In genomic region chr10:48507933-48508830, GRCh38 we compare ENCODE assay signal across 17 cellular contexts.
A peak's percentile ranks its signal among the peaks of the same experiment; 100 is the strongest.
DNase-seq lines count a peak whose midpoint lies in the region; ATAC-seq, FAIRE-seq and TF ChIP-seq lines count a peak whose summit lies in the region.
"Had no signal": no experiment of that assay in that cellular context is flagged by ENCODE, and none has a peak within 500 bp of the region (broad histone marks: within the 10 kb centered on the region; RNA-seq: fewer than 3 reads in every experiment).

No MANE protein-coding gene starts in this region.

- DNase-seq in AML-193 (lab: John Stamatoyannopoulos, UW): peak; percentile 15 to 23
- no peak for DNase-seq in HCT116 (ENCODE audit: low read depth, low spot score)
- DNase-seq in K562 (ENCODE audit: extremely low read depth in 1 of 4, low spot score in 3 of 4): peak in 1 of 4 experiments; percentile 66
- DNase-seq in left colon: peak in 1 of 2 donors; percentile 44
- DNase-seq in NAMALWA (ENCODE audit: low spot score): no peak
- no peak for DNase-seq in stimulated activated CD4-positive, alpha-beta T cell treated with anti-CD3 and anti-CD28 coated beads, Interleukin-1b, Interleukin-23, amount 100 ng/mL, for 48 hours
- DNase-seq: activated naive CD8-positive, alpha-beta T cell treated with anti-CD3 and anti-CD28 coated beads, Interleukin-2, amount 10 ng/mL, durations not matched to agents 7 days and 5 days; cerebellar nuclear complex; GOT3; NCI-H1048; NCI-H524; RPMI8226; uterus had no signal

- ATAC-seq in HCT116 (no peak), K562 (no peak), left colon (peak; percentile 69), HG03565 (IDR thresholded peaks at IDR 0.05; ENCODE audit: unreplicated experiment) (no peak), GM18502 (IDR thresholded peaks at IDR 0.05; ENCODE audit: poor library complexity, unreplicated experiment) (no peak)
- ATAC-seq: mucosa of descending colon had no signal

- TF ChIP-seq CTCF in HCT116 (IDR thresholded peaks at IDR 0.05 in 2 of 3, conservative IDR thresholded peaks at IDR 0.05 in 1 of 3; ENCODE audit: borderline replicate concordance in 1 of 3, insufficient read depth in 1 of 3, low read depth in 2 of 3, low read length in 2 of 3) (no peak), K562 (IDR thresholded peaks at IDR 0.05 in 2 of 3, conservative IDR thresholded peaks at IDR 0.05 in 1 of 3; ENCODE audit: insufficient read depth in 2 of 3, low read depth in 1 of 3, low read length in 3 of 3) (no peak)

- intact Hi-C loops in HCT116 (cut with micrococcal nuclease): loop anchor here (5.0 kb wide), 1 partner anchor 291 kb away; no protein-coding TSS in a partner anchor
- intact Hi-C loops in K562 (cut with micrococcal nuclease): loop anchor here (2.0 kb wide), 3 partner anchors 39 to 293 kb away; partner anchors contain the start of gene MAPK8
- intact Hi-C loops in left colon (cut with DNase I, micrococcal nuclease): no loop called here

- no peak for TF ChIP-seq RAD21 in HCT116 (IDR thresholded peaks at IDR 0.05; ENCODE audit: low read depth)
- no peak for TF ChIP-seq RAD21 in K562 (CRISPR knock-in tag; conservative IDR thresholded peaks at IDR 0.05 in 1 of 2, IDR thresholded peaks at IDR 0.05 in 1 of 2)

- H3K4me1 ChIP-seq in HCT116 (ENCODE audit: control insufficient read depth in 1 of 2, insufficient read depth in 2 of 2, low read length in 2 of 2) (peaks cover 5 to 15% of the 10 kb centered on the region in 2 experiments; a peak in 3 of 4 replicates), K562 (replicated peaks in 1 of 2; ENCODE audit: control insufficient read depth in 2 of 2, insufficient read depth in 2 of 2, low read length in 2 of 2) (peaks cover 49 to 51% of the 10 kb centered on the region in 2 experiments)
- H3K4me1 ChIP-seq: uterus had no signal

- H3K36me3 ChIP-seq in HCT116 (ENCODE audit: control insufficient read depth in 1 of 2, insufficient read depth in 2 of 2, low read length in 2 of 2) (no peaks in the 10 kb centered on the region), K562 (ENCODE audit: control insufficient read depth, insufficient read depth, low read length) (peaks cover 4% of the 10 kb centered on the region; the same call in 1 of the 3 replicates)
- H3K36me3 ChIP-seq: uterus had no signal

- no peaks in the 10 kb centered on the region for H3K9me2 ChIP-seq in HCT116 (ENCODE audit: insufficient read depth)

- H3K79me2 ChIP-seq in HCT116 (ENCODE audit: insufficient read depth, low read length) (no peaks in the 10 kb centered on the region), K562 (ENCODE audit: control insufficient read depth, insufficient read depth, low read length) (peaks cover 99% of the 10 kb centered on the region)

- TF ChIP-seq POLR2A in HCT116 (IDR thresholded peaks at IDR 0.05; ENCODE audit: borderline replicate concordance, extremely low read depth, insufficient read depth, insufficient read length): no peak
- no peak for TF ChIP-seq POLR2A in K562 (conservative IDR thresholded peaks at IDR 0.05)

- no peaks in the 10 kb centered on the region for H3K9me1 ChIP-seq in K562 (ENCODE audit: control insufficient read depth, insufficient read depth, low read length)

- H3K9ac ChIP-seq in HCT116 (ENCODE audit: low read length): no peak overlapping the region
- H3K9ac ChIP-seq in K562 (ENCODE audit: insufficient read depth in 1 of 2, low read depth in 2 of 2, low read length in 2 of 2): peak overlapping the region in 1 of 2 experiments; percentile 79; a peak in 2 of 4 replicates

- RAD21 ChIA-PET in HCT116 (lab: Charles Lee; ENCODE audit: low non-redundant PET in 1 of 2, low total read pairs in 2 of 2, uncharacterized antibody in 2 of 2, unreplicated experiment in 2 of 2): no interaction called here

- H3K27me3 ChIP-seq in HCT116 (ENCODE audit: insufficient read depth, low read length) (no peaks in the 10 kb centered on the region), K562 (ENCODE audit: control insufficient read depth in 2 of 2, insufficient read depth in 2 of 2, low read length in 2 of 2) (no peaks in the 10 kb centered on the region)
- H3K27me3 ChIP-seq: uterus had no signal

- no peaks in the 10 kb centered on the region for H4K20me1 ChIP-seq in HCT116 (ENCODE audit: insufficient read depth)
- H4K20me1 ChIP-seq in K562 (replicated peaks; ENCODE audit: control insufficient read depth, insufficient read depth, low read length): no peaks in the 10 kb centered on the region

- H3K4me2 ChIP-seq in HCT116 (ENCODE audit: low read length) (peak overlapping the region; percentile 28; the same call in 1 of the 2 replicates), K562 (ENCODE audit: insufficient read depth, low read length) (no peak overlapping the region)

- POLR2A ChIA-PET in HCT116 (lab: Charles Lee): no interaction called here
- POLR2A ChIA-PET in K562 (lab: Yijun Ruan, JAX): interaction anchor here (0.7 to 1.9 kb wide), 2 partner anchors 127 to 145 kb away, joined by 3 to 4 read pairs; no protein-coding TSS in a partner anchor

- TF ChIP-seq EP300 in K562 (IDR thresholded peaks at IDR 0.05; ENCODE audit: low read length): no peak

- H3K27ac ChIP-seq in HCT116 (ENCODE audit: low read depth, low read length) (no peak overlapping the region), K562 (ENCODE audit: extremely low read depth, low read depth, low read length) (no peak overlapping the region)
- H3K27ac ChIP-seq: uterus had no signal

- BruUV-seq in HCT116 (replicated peaks; lab: Mats Ljungman, UMichigan) (no TSS peak), K562 (replicated peaks; lab: Mats Ljungman, UMichigan) (no TSS peak)

- H2AFZ ChIP-seq in HCT116 (ENCODE audit: low read depth, low read length, poor library complexity, severe bottlenecking) (no peak overlapping the region), K562 (ENCODE audit: low read depth, low read length) (no peak overlapping the region)

- FAIRE-seq in K562 (lab: Jason Lieb, UNC): no peak
- FAIRE-seq: GM19239 had no signal

- in situ Hi-C loops in K562 (cut with MboI): loop anchor here (5.0 kb wide), 1 partner anchor 146 kb away; no protein-coding TSS in a partner anchor

- WGBS in K562 (ENCODE audit: insufficient coverage, low coverage, missing lambda C conversion rate): 73% methylated on average over 7 of the region's 7 CpGs

- CTCF ChIA-PET in HCT116 (lab: Charles Lee): interaction anchor here (0.7 kb wide), 1 partner anchor 363 kb away, joined by 4 read pairs; no protein-coding TSS in a partner anchor
- CTCF ChIA-PET in K562 (lab: Yijun Ruan, JAX; ENCODE audit: low intra/inter-chr PET ratio): interaction anchor here (4.1 kb wide), 1 partner anchor 64 kb away, joined by 63 read pairs; no protein-coding TSS in a partner anchor

- H3K9me3 ChIP-seq in HCT116 (ENCODE audit: control insufficient read depth in 1 of 2, insufficient read depth in 1 of 2, low read depth in 1 of 2, low read length in 2 of 2) (no peaks in the 10 kb centered on the region), K562 (replicated peaks; ENCODE audit: control insufficient read depth, insufficient read depth, low read depth, low read length) (no peaks in the 10 kb centered on the region)
- H3K9me3 ChIP-seq: mucosa of descending colon, uterus had no signal

- no peak overlapping the region for H3K4me3 ChIP-seq in HCT116 (replicated peaks in 1 of 2; ENCODE audit: low read depth in 1 of 2, low read length in 2 of 2)
- H3K4me3 ChIP-seq in K562: no peak overlapping the region
- H3K4me3 ChIP-seq: mucosa of descending colon, uterus had no signal

TF ChIP-seq in HCT116, 20 proteins besides CTCF, POLR2A, EP300 and RAD21:
- peak; percentile 39 for TF ChIP-seq TCF7L2 (IDR thresholded peaks at IDR 0.05; ENCODE audit: borderline replicate concordance, extremely low read depth, insufficient read depth, insufficient read length)
- TF ChIP-seq ATF3 (IDR thresholded peaks at IDR 0.05): no peak

TF ChIP-seq in K562, 482 proteins besides CTCF, POLR2A, EP300 and RAD21 (continues in another document):
- no peak for TF ChIP-seq NEUROD1 (IDR thresholded peaks at IDR 0.05; ENCODE audit: borderline replicate concordance, low read depth, low read length, partially characterized antibody)
- TF ChIP-seq SRF (CRISPR knock-in tag; IDR thresholded peaks at IDR 0.05): 0 out of 4 replicates have a peak, but pooled peaks of 1 of the 2 experiments have one; percentile 17
- TF ChIP-seq GATA2 (CRISPR knock-in tag; IDR thresholded peaks at IDR 0.05): peak; percentile 54; the same call in 1 of the 2 replicates
- 0 out of 2 replicates have a peak, but pooled peaks have one; percentile 35 for TF ChIP-seq ZNF592 (IDR thresholded peaks at IDR 0.05)
- TF ChIP-seq SMAD4 (CRISPR knock-in tag; conservative IDR thresholded peaks at IDR 0.05): 0 out of 2 replicates have a peak, but pooled peaks have one; percentile 13
- no peak for TF ChIP-seq FOXA3 (CRISPR knock-in tag; conservative IDR thresholded peaks at IDR 0.05 in 1 of 2, IDR thresholded peaks at IDR 0.05 in 1 of 2)
- TF ChIP-seq ZNF586 (CRISPR knock-in tag; conservative IDR thresholded peaks at IDR 0.05): no peak
- TF ChIP-seq SPI1 (IDR thresholded peaks at IDR 0.05; ENCODE audit: borderline replicate concordance, low read depth, low read length): peak; percentile 85

Comparison
In these comparisons a context has a peak if more than half of its experiments do, and no peak if none do; other contexts are left out.
1. DNase-seq: peak in AML-193 (2 of 2); none in HCT116 (single experiment), NAMALWA (single experiment) and stimulated activated CD4-positive, alpha-beta T cell treated with anti-CD3 and anti-CD28 coated beads, Interleukin-1b, Interleukin-23, amount 100 ng/mL, for 48 hours (single experiment).
2. intact Hi-C loops: an anchor here in HCT116 (5.0 kb wide) and K562 (2.0 kb wide); none called in left colon.